In the genomic region with DNA sequence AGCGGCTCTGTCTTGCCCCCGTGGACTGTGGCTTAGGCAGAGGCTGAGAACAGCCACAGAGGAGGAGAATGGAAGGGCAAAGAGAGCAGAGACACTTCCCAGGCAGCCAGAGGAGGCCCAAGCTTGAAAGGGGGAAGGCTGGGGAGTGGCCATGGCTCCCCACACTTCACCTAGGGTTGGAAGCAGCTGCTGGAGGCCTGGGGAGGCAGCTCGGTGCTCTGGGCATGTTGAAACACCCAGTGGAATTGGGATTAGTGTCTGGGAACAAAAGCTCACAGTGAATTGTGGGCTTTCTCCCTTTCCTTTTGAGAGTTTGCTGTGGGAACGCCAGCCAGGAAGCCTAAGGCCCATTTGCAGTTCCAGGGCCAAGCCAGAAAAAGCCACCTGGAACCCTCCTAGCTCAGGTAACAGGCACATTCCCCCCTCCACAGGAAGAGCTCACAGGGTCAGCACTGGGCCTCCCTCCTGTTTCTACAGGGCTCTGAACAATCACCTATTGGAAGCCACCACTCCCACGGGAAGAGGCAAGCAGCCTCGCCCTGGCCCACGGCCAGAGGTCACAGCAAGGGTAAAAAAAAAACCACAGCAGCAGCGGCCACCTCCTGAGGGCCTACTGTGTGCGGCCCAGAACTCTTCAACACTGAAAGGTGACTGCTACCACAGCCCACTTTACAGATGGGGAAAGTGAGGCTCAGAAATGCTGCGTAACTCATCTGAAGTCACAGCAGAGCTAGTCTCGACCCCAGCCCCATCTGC, we compare ENCODE assay signal across 10 cellular contexts. TPM values are rescaled to one million over a fixed set of nuclear protein-coding genes. Genes with fewer than 3 reads are reported as not detected.
A peak's percentile ranks its signal among the peaks of the same experiment; 100 is the strongest.
DNase-seq lines count a peak whose midpoint lies in the region; ATAC-seq and TF ChIP-seq lines count a peak whose summit lies in the region.
"Had no signal": no experiment of that assay in that cellular context is flagged by ENCODE, and none has a peak within 500 bp of the region (broad histone marks: within the 10 kb centered on the region; RNA-seq: fewer than 3 reads in every experiment).

No MANE protein-coding gene starts in this region.

- H3K36me3 ChIP-seq in HAP-1 (replicated peaks) (no peaks in the 10 kb centered on the region), Panc1 (ENCODE audit: control insufficient read depth, insufficient read depth, low read length) (no peaks in the 10 kb centered on the region), esophagus (ENCODE audit: control insufficient read depth in 2 of 2, insufficient read depth in 2 of 2, low read length in 1 of 2) (peaks cover 0 to 3% of the 10 kb centered on the region in 2 donors), sigmoid colon (no peaks in the 10 kb centered on the region)

- H3K9me3 ChIP-seq in HAP-1 = no peaks in the 10 kb centered on the region
- no peaks in the 10 kb centered on the region for H3K9me3 ChIP-seq in Panc1 (ENCODE audit: control insufficient read depth, insufficient read depth, low read depth, low read length)
- H3K9me3 ChIP-seq in esophagus (ENCODE audit: control insufficient read depth in 2 of 2, insufficient read depth in 1 of 2, low read depth in 1 of 2, low read length in 1 of 2) = no peaks in the 10 kb centered on the region
- no peaks in the 10 kb centered on the region for H3K9me3 ChIP-seq in sigmoid colon

- no peak for TF ChIP-seq CTCF in Panc1 (IDR thresholded peaks at IDR 0.05)
- no peak for TF ChIP-seq CTCF in sigmoid colon (IDR thresholded peaks at IDR 0.05)

- WGBS in esophagus, 2 donors = 36 to 37% methylated on average over 10 to 11 of the region's 11 CpGs
- WGBS in sigmoid colon, 2 donors = 41 to 53% methylated on average over 11 of the region's 11 CpGs

- in situ Hi-C loops in HAP-1 (cut with MboI; ENCODE audit: low sequenced_read_pairs) (no loop called here), Panc1 (cut with HindIII; ENCODE audit: low pct_unique_long_range_greater_than_20kb, low sequenced_read_pairs) (no loop called here)

- peak; percentile 74 to 76 for DNase-seq in HAP-1 (ENCODE audit: low spot score in 2 of 2)
- DNase-seq in Panc1 (ENCODE audit: low read depth, low spot score) = no peak
- DNase-seq in sigmoid colon = no peak
- no peak for DNase-seq in NCI-H524 treated with DMSO at 0.1 percent for 48 hours (lab: John Stamatoyannopoulos, UW)
- DNase-seq in activated CD4-positive, alpha-beta T cell treated with anti-CD3 and anti-CD28 coated beads for 1 hour = no peak
- no peak for DNase-seq in NCI-H187 (lab: John Stamatoyannopoulos, UW)
- DNase-seq: NCI-H2227 treated with DMSO at 0.1 percent for 48 hours had no signal

- H3K4me3 ChIP-seq in HAP-1 (no peak overlapping the region), Panc1 (ENCODE audit: low read depth in 2 of 2, low read length in 2 of 2) (no peak overlapping the region), esophagus (ENCODE audit: low read depth in 1 of 2, low read length in 2 of 2) (no peak overlapping the region), sigmoid colon (no peak overlapping the region)

- POLR2A ChIA-PET in Panc1 (lab: Charles Lee) = no interaction called here

- peak overlapping the region; percentile 88 for H3K27ac ChIP-seq in Panc1 (ENCODE audit: low read length)
- peak overlapping the region; percentile 89 to 95 for H3K27ac ChIP-seq in esophagus (ENCODE audit: low read depth in 2 of 2, low read length in 1 of 2)
- peak overlapping the region; percentile 94 to 99 (median 96) for H3K27ac ChIP-seq in sigmoid colon

- H3K27me3 ChIP-seq in HAP-1 (ENCODE audit: low read depth) = no peaks in the 10 kb centered on the region
- no peaks in the 10 kb centered on the region for H3K27me3 ChIP-seq in Panc1 (ENCODE audit: control insufficient read depth, insufficient read depth, low read length)
- no peaks in the 10 kb centered on the region for H3K27me3 ChIP-seq in esophagus (ENCODE audit: control insufficient read depth in 1 of 2, insufficient read depth in 2 of 2, low read length in 2 of 2)
- H3K27me3 ChIP-seq in sigmoid colon = no peaks in the 10 kb centered on the region

- no peak for TF ChIP-seq POLR2A in sigmoid colon (IDR thresholded peaks at IDR 0.05)

- no TSS peak for BruUV-seq in Panc1 (replicated peaks; lab: Mats Ljungman, UMichigan)

- CTCF ChIA-PET in Panc1 (lab: Charles Lee) = no interaction called here

- peaks cover 15% of the 10 kb centered on the region for H3K4me1 ChIP-seq in HAP-1
- peaks cover 86% of the 10 kb centered on the region for H3K4me1 ChIP-seq in Panc1 (ENCODE audit: control insufficient read depth, insufficient read depth, low read length)
- peaks cover 24 to 47% of the 10 kb centered on the region in 2 donors for H3K4me1 ChIP-seq in esophagus (ENCODE audit: control insufficient read depth in 2 of 2, insufficient read depth in 2 of 2, low read length in 1 of 2)
- peaks cover 0 to 72% (median 65%) of the 10 kb centered on the region in 4 donors for H3K4me1 ChIP-seq in sigmoid colon

- intact Hi-C loops in Panc1 (cut with micrococcal nuclease; ENCODE audit: unreplicated experiment) (no loop called here), sigmoid colon (cut with DNase I) (no loop called here)

- TF ChIP-seq EP300 in sigmoid colon (IDR thresholded peaks at IDR 0.05) = no peak

- no peak; the same call in 1 of the 2 replicates for ATAC-seq in Panc1
- ATAC-seq in GM19455 (IDR thresholded peaks at IDR 0.05; ENCODE audit: unreplicated experiment) = no peak
- ATAC-seq: sciatic nerve had no signal

RNA-seq across cellular contexts. Expression of a gene that starts 20.2 kb away (rescaled TPM):
- 361 TPM for total RNA-seq in Panc1 (2021; ENCODE audit: unreplicated experiment)
- polyA plus RNA-seq in Panc1 (2012; ENCODE audit: insufficient read length) = 215 TPM
- 10 to 100 TPM; 34.3 to 53.1 TPM for polyA plus RNA-seq in esophagus
- total RNA-seq in sigmoid colon = 10 to 100 TPM; 10.9 to 32.7 (median 19.2) TPM
- polyA plus RNA-seq in sigmoid colon = 10 to 100 TPM; 69.1 to 92.0 (median 77.0) TPM

RNA-seq across cellular contexts. Expression of a gene that starts 22.9 kb away (rescaled TPM):
- total RNA-seq in Panc1 (2021; ENCODE audit: unreplicated experiment) = 58.7 TPM
- 51.1 TPM for polyA plus RNA-seq in Panc1 (2012; ENCODE audit: insufficient read length)
- 10 to 100 TPM; 25.2 to 28.2 TPM for polyA plus RNA-seq in esophagus
- total RNA-seq in sigmoid colon = 10 to 100 TPM in 2 of 4 donors, 1 to 10 TPM in 2; 6.0 to 11.9 (median 9.7) TPM
- 10 to 100 TPM; 17.3 to 41.9 (median 24.6) TPM for polyA plus RNA-seq in sigmoid colon

RNA-seq across cellular contexts. Expression of a gene that starts 30.0 kb away (rescaled TPM):
- total RNA-seq in Panc1 (2021; ENCODE audit: unreplicated experiment) = 7.8 TPM
- 10.9 TPM for polyA plus RNA-seq in Panc1 (2012; ENCODE audit: insufficient read length)
- polyA plus RNA-seq in esophagus = 1 to 10 TPM; 2.7 to 4.8 TPM
- total RNA-seq in sigmoid colon = 1 to 10 TPM in 3 of 4 donors, under 1 TPM in 1; 0.16 to 4.2 (median 2.6) TPM
- 1 to 10 TPM in 1 of 3 donors, under 1 TPM in 1, not detected in 1; 0.70 to 1.8 TPM for polyA plus RNA-seq in sigmoid colon

RNA-seq across cellular contexts. Expression of a gene that starts 43.7 kb away (rescaled TPM):
- total RNA-seq in Panc1 (2021; ENCODE audit: unreplicated experiment) (38.0 TPM), sigmoid colon (10 to 100 TPM; 22.8 to 27.7 (median 25.5) TPM)
- polyA plus RNA-seq in Panc1 (2012; ENCODE audit: insufficient read length) = 69.5 TPM
- polyA plus RNA-seq in esophagus (10 to 100 TPM in 1 of 2 donors, 1 to 10 TPM in 1; 4.6 to 15.3 TPM), sigmoid colon (10 to 100 TPM; 25.2 to 51.1 (median 37.7) TPM)

Comparison
In these comparisons a context has a peak if more than half of its experiments do, and no peak if none do; other contexts are left out.
1. DNase-seq: peak in HAP-1 (2 of 2); none in Panc1 (single experiment), sigmoid colon (single experiment), NCI-H524 treated with DMSO at 0.1 percent for 48 hours (single experiment), activated CD4-positive, alpha-beta T cell treated with anti-CD3 and anti-CD28 coated beads for 1 hour (single experiment) and NCI-H187 (0 of 2).
2. RNA of a gene that starts 20.2 kb away (total RNA-seq): 361 TPM in Panc1 (single experiment); 10.9 to 32.7 TPM in sigmoid colon; every median in the first group is over 10 times any median in the second.
3. Peak in every context shown above with its lines, with median percentiles within 50 percentile points of each other: H3K27ac ChIP-seq.